Comparison of ENCODE assay signal across 11 cellular contexts in genomic region chr12:43011383-43011926, GRCh38.
DNase-seq lines count a peak whose midpoint lies in the region; ATAC-seq, FAIRE-seq and TF ChIP-seq lines count a peak whose summit lies in the region.
"Had no signal": no experiment of that assay in that cellular context is flagged by ENCODE, and none has a peak within 500 bp of the region (broad histone marks: within the 10 kb centered on the region; RNA-seq: fewer than 3 reads in every experiment).

No MANE protein-coding gene starts in this region.

- H3K36me3 ChIP-seq in lower lobe of right lung = no peaks in the 10 kb centered on the region

- intact Hi-C loops in lower lobe of right lung (cut with DNase I) = no loop called here

- no peaks in the 10 kb centered on the region for H3K9me3 ChIP-seq in lower lobe of right lung

- no peak for TF ChIP-seq POLR2A in GM12891 (IDR thresholded peaks at IDR 0.05; ENCODE audit: low read depth, low read length)

- FAIRE-seq in GM12891 (lab: Jason Lieb, UNC) = no peak

- TF ChIP-seq CTCF in lower lobe of right lung (IDR thresholded peaks at IDR 0.05) = no peak

- no peaks in the 10 kb centered on the region for H3K27me3 ChIP-seq in lower lobe of right lung (ENCODE audit: low read depth)

- H3K4me3 ChIP-seq in lower lobe of right lung = no peak overlapping the region
- H3K4me3 ChIP-seq: coronary artery had no signal

- peak; percentile 77 for ATAC-seq in GM19397 (IDR thresholded peaks at IDR 0.05; ENCODE audit: unreplicated experiment)
- ATAC-seq in HG02884 (IDR thresholded peaks at IDR 0.05; ENCODE audit: unreplicated experiment) = peak; percentile 90
- ATAC-seq in HG03575 (IDR thresholded peaks at IDR 0.05; ENCODE audit: extremely low read depth, insufficient number of reproducible peaks, low FRiP score, unreplicated experiment) = peak; percentile 59
- no peak for ATAC-seq in activated CD4-positive, CD25-positive, alpha-beta regulatory T cell treated with anti-CD3 and anti-CD28 coated beads, Interleukin-2, amount 50 U/mL, for 24 hours
- no peak for ATAC-seq in lower lobe of right lung

- no peak overlapping the region for H3K27ac ChIP-seq in lower lobe of right lung
- H3K27ac ChIP-seq: coronary artery had no signal

- DNase-seq in GM12891 (ENCODE audit: insufficient read length, low spot score) = no peak
- no peak for DNase-seq in SHP77 (lab: John Stamatoyannopoulos, UW)
- no peak for DNase-seq in lower lobe of right lung
- DNase-seq in HuH-7.5 (ENCODE audit: low spot score) = no peak
- DNase-seq: NCI-H1694; stimulated activated CD8-positive, alpha-beta memory T cell treated with anti-CD3 and anti-CD28 coated beads, Interleukin-4, amount 100 ng/mL, for 48 hours had no signal

- H3K4me1 ChIP-seq in lower lobe of right lung = no peaks in the 10 kb centered on the region

TF ChIP-seq in GM12891, 5 proteins besides CTCF, POLR2A, EP300 and RAD21:
- no peak for TF ChIP-seq PAX5 (IDR thresholded peaks at IDR 0.05; ENCODE audit: insufficient read depth, low read length, severe bottlenecking)
- TF ChIP-seq SPI1 (IDR thresholded peaks at IDR 0.05; ENCODE audit: low read depth, low read length) = peak; percentile 56

Comparison
In these comparisons a context has a peak if more than half of its experiments do, and no peak if none do; other contexts are left out.
1. ATAC-seq: peak in GM19397 (single experiment), HG02884 (single experiment) and HG03575 (single experiment); none in activated CD4-positive, CD25-positive, alpha-beta regulatory T cell treated with anti-CD3 and anti-CD28 coated beads, Interleukin-2, amount 50 U/mL, for 24 hours (0 of 2) and lower lobe of right lung (0 of 2).